1 cellular context compared by ENCODE assay signal in the genomic region with DNA sequence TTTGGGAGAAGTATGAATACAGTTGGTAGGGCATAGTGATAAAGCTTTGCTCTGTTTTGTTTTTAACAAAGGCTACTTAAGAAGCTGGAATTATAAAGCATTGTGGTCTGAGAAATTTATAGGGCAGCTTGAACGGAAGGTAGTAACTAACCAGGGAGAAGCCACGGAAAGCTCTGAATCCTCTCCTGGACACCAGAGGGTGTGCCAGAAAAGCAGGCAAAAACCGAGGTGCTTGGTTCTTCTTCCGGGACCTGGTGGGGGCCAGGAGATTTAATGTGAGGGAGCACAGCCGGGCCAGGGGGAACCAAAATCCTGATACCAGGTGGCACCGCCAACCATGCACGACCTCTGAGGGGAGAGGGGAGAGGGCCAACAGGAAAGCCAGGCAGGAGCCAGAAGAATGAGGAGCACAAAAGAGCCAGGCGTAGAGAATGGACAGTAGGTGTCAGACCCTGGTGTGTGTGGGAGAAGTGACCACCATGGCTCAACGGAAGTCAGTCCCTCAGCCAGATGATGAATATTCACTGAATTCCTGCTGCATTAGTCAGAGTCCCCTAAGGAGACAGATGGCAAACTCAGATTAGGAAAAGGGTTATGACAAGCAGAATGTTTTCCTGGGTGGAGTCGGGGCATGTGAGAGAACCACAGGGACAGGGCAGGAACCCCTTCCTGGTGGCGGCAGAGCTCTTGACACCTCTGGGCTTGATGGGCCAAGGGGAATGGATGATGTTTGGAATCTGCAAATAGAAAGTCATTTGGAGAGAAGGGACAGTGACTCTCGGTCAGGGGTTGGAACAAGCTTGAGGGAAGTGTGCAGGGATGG.
TF ChIP-seq lines count a peak whose summit lies in the region.

No MANE protein-coding gene starts in this region.

TF ChIP-seq in K562, 482 proteins besides CTCF, POLR2A, EP300 and RAD21 (continued from another document and continues in another):
- TF ChIP-seq ZNF41 (CRISPR knock-in tag; conservative IDR thresholded peaks at IDR 0.05), result no peak
- no peak for TF ChIP-seq ESRRB (CRISPR knock-in tag; IDR thresholded peaks at IDR 0.05; ENCODE audit: borderline replicate concordance)
- peak; percentile 46 for TF ChIP-seq ASH1L (IDR thresholded peaks at IDR 0.05; ENCODE audit: borderline replicate concordance, low read depth, partially characterized antibody)
- no peak for TF ChIP-seq ZNF778 (CRISPR knock-in tag; IDR thresholded peaks at IDR 0.05)
- TF ChIP-seq CEBPB (tag; IDR thresholded peaks at IDR 0.05), result no peak
- TF ChIP-seq ATF7 (IDR thresholded peaks at IDR 0.05), result peak; percentile 91
- TF ChIP-seq, protein P1, sequence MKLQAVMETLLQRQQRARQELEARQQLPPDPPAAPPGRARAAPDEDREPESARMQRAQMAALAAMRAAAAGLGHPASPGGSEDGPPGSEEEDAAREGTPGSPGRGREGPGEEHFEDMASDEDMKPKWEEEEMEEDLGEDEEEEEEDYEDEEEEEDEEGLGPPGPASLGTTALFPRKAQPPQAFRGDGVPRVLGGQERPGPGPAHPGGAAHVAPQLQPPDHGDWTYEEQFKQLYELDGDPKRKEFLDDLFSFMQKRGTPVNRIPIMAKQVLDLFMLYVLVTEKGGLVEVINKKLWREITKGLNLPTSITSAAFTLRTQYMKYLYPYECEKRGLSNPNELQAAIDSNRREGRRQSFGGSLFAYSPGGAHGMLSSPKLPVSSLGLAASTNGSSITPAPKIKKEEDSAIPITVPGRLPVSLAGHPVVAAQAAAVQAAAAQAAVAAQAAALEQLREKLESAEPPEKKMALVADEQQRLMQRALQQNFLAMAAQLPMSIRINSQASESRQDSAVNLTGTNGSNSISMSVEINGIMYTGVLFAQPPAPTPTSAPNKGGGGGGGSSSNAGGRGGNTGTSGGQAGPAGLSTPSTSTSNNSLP (IDR thresholded peaks at IDR 0.05; ENCODE audit: borderline replicate concordance, low read depth, low read length), result no peak
- TF ChIP-seq TCF7 (IDR thresholded peaks at IDR 0.05; ENCODE audit: borderline replicate concordance), result no peak
- TF ChIP-seq SREBF2 (CRISPR knock-in tag; IDR thresholded peaks at IDR 0.05), result no peak
- no peak for TF ChIP-seq CHCHD3 (CRISPR knock-in tag; IDR thresholded peaks at IDR 0.05)
- TF ChIP-seq, protein P2, sequence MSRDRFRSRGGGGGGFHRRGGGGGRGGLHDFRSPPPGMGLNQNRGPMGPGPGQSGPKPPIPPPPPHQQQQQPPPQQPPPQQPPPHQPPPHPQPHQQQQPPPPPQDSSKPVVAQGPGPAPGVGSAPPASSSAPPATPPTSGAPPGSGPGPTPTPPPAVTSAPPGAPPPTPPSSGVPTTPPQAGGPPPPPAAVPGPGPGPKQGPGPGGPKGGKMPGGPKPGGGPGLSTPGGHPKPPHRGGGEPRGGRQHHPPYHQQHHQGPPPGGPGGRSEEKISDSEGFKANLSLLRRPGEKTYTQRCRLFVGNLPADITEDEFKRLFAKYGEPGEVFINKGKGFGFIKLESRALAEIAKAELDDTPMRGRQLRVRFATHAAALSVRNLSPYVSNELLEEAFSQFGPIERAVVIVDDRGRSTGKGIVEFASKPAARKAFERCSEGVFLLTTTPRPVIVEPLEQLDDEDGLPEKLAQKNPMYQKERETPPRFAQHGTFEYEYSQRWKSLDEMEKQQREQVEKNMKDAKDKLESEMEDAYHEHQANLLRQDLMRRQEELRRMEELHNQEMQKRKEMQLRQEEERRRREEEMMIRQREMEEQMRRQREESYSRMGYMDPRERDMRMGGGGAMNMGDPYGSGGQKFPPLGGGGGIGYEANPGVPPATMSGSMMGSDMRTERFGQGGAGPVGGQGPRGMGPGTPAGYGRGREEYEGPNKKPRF (IDR thresholded peaks at IDR 0.05; ENCODE audit: low read depth, low read length), result no peak
- TF ChIP-seq RBFOX2 (IDR thresholded peaks at IDR 0.05; ENCODE audit: low read depth, low read length), result peak; percentile 69
- TF ChIP-seq XRCC5 (IDR thresholded peaks at IDR 0.05; ENCODE audit: low read depth, low read length), result no peak
- TF ChIP-seq, protein P3, sequence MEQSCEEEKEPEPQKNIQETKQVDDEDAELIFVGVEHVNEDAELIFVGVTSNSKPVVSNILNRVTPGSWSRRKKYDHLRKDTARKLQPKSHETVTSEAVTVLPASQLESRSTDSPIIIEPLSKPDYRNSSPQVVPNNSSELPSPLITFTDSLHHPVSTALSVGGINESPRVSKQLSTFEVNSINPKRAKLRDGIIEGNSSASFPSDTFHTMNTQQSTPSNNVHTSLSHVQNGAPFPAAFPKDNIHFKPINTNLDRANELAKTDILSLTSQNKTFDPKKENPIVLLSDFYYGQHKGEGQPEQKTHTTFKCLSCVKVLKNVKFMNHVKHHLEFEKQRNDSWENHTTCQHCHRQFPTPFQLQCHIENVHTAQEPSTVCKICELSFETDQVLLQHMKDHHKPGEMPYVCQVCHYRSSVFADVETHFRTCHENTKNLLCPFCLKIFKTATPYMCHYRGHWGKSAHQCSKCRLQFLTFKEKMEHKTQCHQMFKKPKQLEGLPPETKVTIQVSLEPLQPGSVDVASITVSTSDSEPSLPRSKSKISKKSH (CRISPR knock-in tag; IDR thresholded peaks at IDR 0.05), result no peak
- TF ChIP-seq MTA1 (IDR thresholded peaks at IDR 0.05; ENCODE audit: borderline replicate concordance), result 0 out of 2 replicates have a peak, but pooled peaks have one; percentile 62
- no peak for TF ChIP-seq HNRNPLL (IDR thresholded peaks at IDR 0.05; ENCODE audit: low read depth, low read length, poor library complexity, severe bottlenecking)
- peak; percentile 32; the same call in 1 of the 2 replicates for TF ChIP-seq NFRKB (IDR thresholded peaks at IDR 0.05; ENCODE audit: low read depth)
- TF ChIP-seq, protein P4, sequence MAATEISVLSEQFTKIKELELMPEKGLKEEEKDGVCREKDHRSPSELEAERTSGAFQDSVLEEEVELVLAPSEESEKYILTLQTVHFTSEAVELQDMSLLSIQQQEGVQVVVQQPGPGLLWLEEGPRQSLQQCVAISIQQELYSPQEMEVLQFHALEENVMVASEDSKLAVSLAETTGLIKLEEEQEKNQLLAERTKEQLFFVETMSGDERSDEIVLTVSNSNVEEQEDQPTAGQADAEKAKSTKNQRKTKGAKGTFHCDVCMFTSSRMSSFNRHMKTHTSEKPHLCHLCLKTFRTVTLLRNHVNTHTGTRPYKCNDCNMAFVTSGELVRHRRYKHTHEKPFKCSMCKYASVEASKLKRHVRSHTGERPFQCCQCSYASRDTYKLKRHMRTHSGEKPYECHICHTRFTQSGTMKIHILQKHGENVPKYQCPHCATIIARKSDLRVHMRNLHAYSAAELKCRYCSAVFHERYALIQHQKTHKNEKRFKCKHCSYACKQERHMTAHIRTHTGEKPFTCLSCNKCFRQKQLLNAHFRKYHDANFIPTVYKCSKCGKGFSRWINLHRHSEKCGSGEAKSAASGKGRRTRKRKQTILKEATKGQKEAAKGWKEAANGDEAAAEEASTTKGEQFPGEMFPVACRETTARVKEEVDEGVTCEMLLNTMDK (IDR thresholded peaks at IDR 0.05; ENCODE audit: borderline replicate concordance, insufficient read depth, low read depth, low read length, poor library complexity, severe bottlenecking), result no peak
- TF ChIP-seq, protein P5, sequence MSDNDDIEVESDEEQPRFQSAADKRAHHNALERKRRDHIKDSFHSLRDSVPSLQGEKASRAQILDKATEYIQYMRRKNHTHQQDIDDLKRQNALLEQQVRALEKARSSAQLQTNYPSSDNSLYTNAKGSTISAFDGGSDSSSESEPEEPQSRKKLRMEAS (CRISPR knock-in tag; IDR thresholded peaks at IDR 0.05), result no peak
- no peak for TF ChIP-seq NR2C2 (CRISPR knock-in tag; IDR thresholded peaks at IDR 0.05)
- 0 out of 2 replicates have a peak, but pooled peaks have one; percentile 52 for TF ChIP-seq NR2C2 (tag; IDR thresholded peaks at IDR 0.05)
- no peak for TF ChIP-seq POU5F1 (IDR thresholded peaks at IDR 0.05; ENCODE audit: borderline replicate concordance, low read depth, low read length, partially characterized antibody)
- TF ChIP-seq SETDB1 (IDR thresholded peaks at IDR 0.05; ENCODE audit: low read length), result no peak
- TF ChIP-seq KAT8 (IDR thresholded peaks at IDR 0.05; ENCODE audit: low read depth), result no peak
- no peak for TF ChIP-seq PHF21A (IDR thresholded peaks at IDR 0.05; ENCODE audit: borderline replicate concordance, low read depth)
- no peak for TF ChIP-seq ZFP30 (CRISPR knock-in tag; IDR thresholded peaks at IDR 0.05; ENCODE audit: borderline replicate concordance)
- no peak for TF ChIP-seq EHMT2 (IDR thresholded peaks at IDR 0.05)
- TF ChIP-seq ZNF274 (IDR thresholded peaks at IDR 0.05; ENCODE audit: borderline replicate concordance, low read depth, low read length), result no peak
- TF ChIP-seq TAF9B (IDR thresholded peaks at IDR 0.05; ENCODE audit: partially characterized antibody), result peak; percentile 56
- TF ChIP-seq ZNF212 (CRISPR knock-in tag; IDR thresholded peaks at IDR 0.05), result no peak
- 0 out of 2 replicates have a peak, but pooled peaks have one; percentile 16 for TF ChIP-seq MEF2A (IDR thresholded peaks at IDR 0.05; ENCODE audit: control insufficient read depth, low read depth, low read length)
- TF ChIP-seq, protein P6, sequence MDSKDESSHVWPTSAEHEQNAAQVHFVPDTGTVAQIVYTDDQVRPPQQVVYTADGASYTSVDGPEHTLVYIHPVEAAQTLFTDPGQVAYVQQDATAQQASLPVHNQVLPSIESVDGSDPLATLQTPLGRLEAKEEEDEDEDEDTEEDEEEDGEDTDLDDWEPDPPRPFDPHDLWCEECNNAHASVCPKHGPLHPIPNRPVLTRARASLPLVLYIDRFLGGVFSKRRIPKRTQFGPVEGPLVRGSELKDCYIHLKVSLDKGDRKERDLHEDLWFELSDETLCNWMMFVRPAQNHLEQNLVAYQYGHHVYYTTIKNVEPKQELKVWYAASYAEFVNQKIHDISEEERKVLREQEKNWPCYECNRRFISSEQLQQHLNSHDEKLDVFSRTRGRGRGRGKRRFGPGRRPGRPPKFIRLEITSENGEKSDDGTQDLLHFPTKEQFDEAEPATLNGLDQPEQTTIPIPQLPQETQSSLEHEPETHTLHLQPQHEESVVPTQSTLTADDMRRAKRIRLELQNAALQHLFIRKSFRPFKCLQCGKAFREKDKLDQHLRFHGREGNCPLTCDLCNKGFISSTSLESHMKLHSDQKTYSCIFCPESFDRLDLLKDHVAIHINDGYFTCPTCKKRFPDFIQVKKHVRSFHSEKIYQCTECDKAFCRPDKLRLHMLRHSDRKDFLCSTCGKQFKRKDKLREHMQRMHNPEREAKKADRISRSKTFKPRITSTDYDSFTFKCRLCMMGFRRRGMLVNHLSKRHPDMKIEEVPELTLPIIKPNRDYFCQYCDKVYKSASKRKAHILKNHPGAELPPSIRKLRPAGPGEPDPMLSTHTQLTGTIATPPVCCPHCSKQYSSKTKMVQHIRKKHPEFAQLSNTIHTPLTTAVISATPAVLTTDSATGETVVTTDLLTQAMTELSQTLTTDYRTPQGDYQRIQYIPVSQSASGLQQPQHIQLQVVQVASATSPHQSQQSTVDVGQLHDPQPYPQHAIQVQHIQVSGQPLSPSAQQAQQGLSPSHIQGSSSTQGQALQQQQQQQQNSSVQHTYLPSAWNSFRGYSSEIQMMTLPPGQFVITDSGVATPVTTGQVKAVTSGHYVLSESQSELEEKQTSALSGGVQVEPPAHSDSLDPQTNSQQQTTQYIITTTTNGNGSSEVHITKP (IDR thresholded peaks at IDR 0.05; ENCODE audit: partially characterized antibody), result peak; percentile 43
- TF ChIP-seq NFE2L1 (tag; IDR thresholded peaks at IDR 0.05; ENCODE audit: borderline replicate concordance, low read depth), result no peak
- TF ChIP-seq PHF20 (IDR thresholded peaks at IDR 0.05; ENCODE audit: partially characterized antibody), result no peak
- peak; percentile 96 for TF ChIP-seq SMARCC2 (IDR thresholded peaks at IDR 0.05; ENCODE audit: low read depth)
- TF ChIP-seq KAT2B (IDR thresholded peaks at IDR 0.05; ENCODE audit: low read depth, low read length), result no peak
- no peak for TF ChIP-seq MCM5 (IDR thresholded peaks at IDR 0.05; ENCODE audit: low read depth)
- TF ChIP-seq, protein P7, sequence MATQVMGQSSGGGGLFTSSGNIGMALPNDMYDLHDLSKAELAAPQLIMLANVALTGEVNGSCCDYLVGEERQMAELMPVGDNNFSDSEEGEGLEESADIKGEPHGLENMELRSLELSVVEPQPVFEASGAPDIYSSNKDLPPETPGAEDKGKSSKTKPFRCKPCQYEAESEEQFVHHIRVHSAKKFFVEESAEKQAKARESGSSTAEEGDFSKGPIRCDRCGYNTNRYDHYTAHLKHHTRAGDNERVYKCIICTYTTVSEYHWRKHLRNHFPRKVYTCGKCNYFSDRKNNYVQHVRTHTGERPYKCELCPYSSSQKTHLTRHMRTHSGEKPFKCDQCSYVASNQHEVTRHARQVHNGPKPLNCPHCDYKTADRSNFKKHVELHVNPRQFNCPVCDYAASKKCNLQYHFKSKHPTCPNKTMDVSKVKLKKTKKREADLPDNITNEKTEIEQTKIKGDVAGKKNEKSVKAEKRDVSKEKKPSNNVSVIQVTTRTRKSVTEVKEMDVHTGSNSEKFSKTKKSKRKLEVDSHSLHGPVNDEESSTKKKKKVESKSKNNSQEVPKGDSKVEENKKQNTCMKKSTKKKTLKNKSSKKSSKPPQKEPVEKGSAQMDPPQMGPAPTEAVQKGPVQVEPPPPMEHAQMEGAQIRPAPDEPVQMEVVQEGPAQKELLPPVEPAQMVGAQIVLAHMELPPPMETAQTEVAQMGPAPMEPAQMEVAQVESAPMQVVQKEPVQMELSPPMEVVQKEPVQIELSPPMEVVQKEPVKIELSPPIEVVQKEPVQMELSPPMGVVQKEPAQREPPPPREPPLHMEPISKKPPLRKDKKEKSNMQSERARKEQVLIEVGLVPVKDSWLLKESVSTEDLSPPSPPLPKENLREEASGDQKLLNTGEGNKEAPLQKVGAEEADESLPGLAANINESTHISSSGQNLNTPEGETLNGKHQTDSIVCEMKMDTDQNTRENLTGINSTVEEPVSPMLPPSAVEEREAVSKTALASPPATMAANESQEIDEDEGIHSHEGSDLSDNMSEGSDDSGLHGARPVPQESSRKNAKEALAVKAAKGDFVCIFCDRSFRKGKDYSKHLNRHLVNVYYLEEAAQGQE (CRISPR knock-in tag; IDR thresholded peaks at IDR 0.05; ENCODE audit: low read depth), result no peak
- no peak for TF ChIP-seq HNRNPK (IDR thresholded peaks at IDR 0.05; ENCODE audit: low read depth, low read length, poor library complexity, severe bottlenecking)
- TF ChIP-seq MEIS2 (IDR thresholded peaks at IDR 0.05; ENCODE audit: partially characterized antibody), result peak; percentile 93
- peak; percentile 54 to 61; a peak in 3 of 4 replicates for TF ChIP-seq FOXK2 (conservative IDR thresholded peaks at IDR 0.05 in 1 of 2, IDR thresholded peaks at IDR 0.05 in 1 of 2; ENCODE audit: low read depth in 2 of 2)
- TF ChIP-seq HOXB6 (CRISPR knock-in tag; IDR thresholded peaks at IDR 0.05; ENCODE audit: borderline replicate concordance), result no peak
